ENCODE assay signal across 8 cellular contexts in genomic region chr9:128160603-128160987, GRCh38. TPM values are rescaled to one million over a fixed set of nuclear protein-coding genes. Genes with fewer than 3 reads are reported as not detected.
A peak's percentile ranks its signal among the peaks of the same experiment; 100 is the strongest.
DNase-seq lines count a peak whose midpoint lies in the region; ATAC-seq and TF ChIP-seq lines count a peak whose summit lies in the region.

No MANE protein-coding gene starts in this region.

- H3K4me3 ChIP-seq in Caco-2 (ENCODE audit: low read depth, low read length) (peak overlapping the region; percentile 58), RWPE2 (ENCODE audit: severe bottlenecking) (peak overlapping the region; percentile 89)

- DNase-seq in Caco-2 (peak in 1 of 2 experiments; percentile 27), H9 (no peak), RWPE2 (ENCODE audit: low spot score) (peak; percentile 54), iPS-NIHi11 (ENCODE audit: low spot score) (peak; percentile 56), C1 segment of cervical spinal cord (lab: John Stamatoyannopoulos, UW) (no peak), NCI-H187 treated with DMSO at 0.1 percent for 48 hours (lab: John Stamatoyannopoulos, UW) (no peak)
- DNase-seq in stimulated activated CD4-positive, alpha-beta T cell treated with anti-CD3 and anti-CD28 coated beads, Interleukin-1b, Interleukin-23, amount 100 ng/mL, for 4 hours (ENCODE audit: low read depth in 2 of 2), result peak; percentile 47 to 54

- no CpG with 5 or more reads among the region's 23 CpGs for WGBS in H9 (ENCODE audit: extremely low coverage, insufficient read length, low lambda C conversion rate)

- no peak overlapping the region for H4K91ac ChIP-seq in H9 (ENCODE audit: insufficient read length, low read depth, low read length)

- H3K56ac ChIP-seq in H9 (ENCODE audit: insufficient read length, low read depth, low read length), result no peak overlapping the region

- H3K14ac ChIP-seq in H9 (ENCODE audit: insufficient read depth, low read length), result peak overlapping the region; percentile 93

- BruUV-seq in Caco-2 (replicated peaks; lab: Mats Ljungman, UMichigan), result no TSS peak

- no peaks in the 10 kb centered on the region for H3K79me1 ChIP-seq in H9 (ENCODE audit: insufficient read depth, low read depth, low read length, poor library complexity, severe bottlenecking)

- H4K8ac ChIP-seq in H9 (replicated peaks; ENCODE audit: insufficient read length, low read depth, low read length), result no peak overlapping the region

- TF ChIP-seq CTCF in Caco-2 (IDR thresholded peaks at IDR 0.05; ENCODE audit: insufficient read depth in 1 of 2, low read depth in 1 of 2, low read length in 1 of 2, severe bottlenecking in 1 of 2, unreplicated experiment in 1 of 2) (no peak), H9 (conservative IDR thresholded peaks at IDR 0.05) (no peak), RWPE2 (IDR thresholded peaks at IDR 0.05; ENCODE audit: poor library complexity, severe bottlenecking) (no peak)

- no peak overlapping the region for H2BK20ac ChIP-seq in H9 (ENCODE audit: low read depth, low read length, poor library complexity, severe bottlenecking)

- H3K27me3 ChIP-seq in Caco-2 (replicated peaks; ENCODE audit: control insufficient read depth, insufficient read depth, low read length) (no peaks in the 10 kb centered on the region), H9 (ENCODE audit: insufficient read depth, low read length) (no peaks in the 10 kb centered on the region), RWPE2 (ENCODE audit: insufficient read depth, poor library complexity, severe bottlenecking) (no peaks in the 10 kb centered on the region)

- H2BK15ac ChIP-seq in H9 (ENCODE audit: low read depth, low read length), result no peak overlapping the region

- ATAC-seq in RWPE2 (ENCODE audit: low read depth), result no peak

- CTCF ChIA-PET in Caco-2 (lab: Charles Lee), result interaction anchor here (0.5 to 1.1 kb wide), 9 partner anchors 10 to 398 kb away, joined by 3 to 4 read pairs (median 3); no protein-coding TSS in a partner anchor

- peaks cover 7% of the 10 kb centered on the region for H3K23me2 ChIP-seq in H9 (ENCODE audit: insufficient read length, low read depth, low read length, poor library complexity, severe bottlenecking)

- peaks cover 8% of the 10 kb centered on the region; the same call in 1 of the 2 replicates for H3K4me1 ChIP-seq in Caco-2
- no peaks in the 10 kb centered on the region; the same call in 1 of the 2 replicates for H3K4me1 ChIP-seq in H9 (ENCODE audit: insufficient read depth, low read length)
- H3K4me1 ChIP-seq in RWPE2 (ENCODE audit: insufficient read depth, poor library complexity, severe bottlenecking), result no peaks in the 10 kb centered on the region

- no peaks in the 10 kb centered on the region for H3K79me2 ChIP-seq in H9 (ENCODE audit: insufficient read depth, low read length)

- peaks cover 28% of the 10 kb centered on the region for H3K36me3 Mint-ChIP-seq in Caco-2 (ENCODE audit: insufficient read depth, unreplicated experiment)
- peaks cover 5 to 30% (median 12%) of the 10 kb centered on the region in 3 experiments; a peak in 5 of 7 replicates for H3K36me3 Mint-ChIP-seq in H9 (ENCODE audit: insufficient read depth in 1 of 3, low read depth in 3 of 3)

- H3K9me3 ChIP-seq in Caco-2 (no peaks in the 10 kb centered on the region), H9 (ENCODE audit: control insufficient read depth, low read depth, low read length) (no peaks in the 10 kb centered on the region), RWPE2 (ENCODE audit: severe bottlenecking) (no peaks in the 10 kb centered on the region)

- H2AK5ac ChIP-seq in H9 (ENCODE audit: insufficient read length, low read length), result no peak overlapping the region

- H3K4me1 Mint-ChIP-seq in Caco-2 (ENCODE audit: low read depth, unreplicated experiment) (no peaks in the 10 kb centered on the region), H9 (peaks cover 6 to 8% of the 10 kb centered on the region in 2 experiments)

- H3K18ac ChIP-seq in H9 (ENCODE audit: insufficient read length, low read depth, low read length), result peak overlapping the region; percentile 83

- no peaks in the 10 kb centered on the region for H3K36me3 ChIP-seq in Caco-2 (ENCODE audit: control insufficient read depth, insufficient read depth, low read length)
- H3K36me3 ChIP-seq in RWPE2 (ENCODE audit: low read depth), result peaks cover 22% of the 10 kb centered on the region

- H4K20me1 ChIP-seq in H9 (ENCODE audit: control insufficient read depth, insufficient read depth, insufficient read length), result no peaks in the 10 kb centered on the region

- peak overlapping the region; percentile 69 for H3K4me2 ChIP-seq in H9 (ENCODE audit: insufficient read depth, insufficient read length, low read length)

- no peak overlapping the region for H3K4ac ChIP-seq in H9 (ENCODE audit: low read depth, low read length)

- no peak overlapping the region for H2AFZ ChIP-seq in H9 (ENCODE audit: low read length)

- H4K5ac ChIP-seq in H9 (ENCODE audit: insufficient read length, low read depth, low read length), result no peak overlapping the region

- H3K27ac ChIP-seq in H9 (ENCODE audit: insufficient read length, low read depth, low read length) (no peak overlapping the region), RWPE2 (ENCODE audit: poor library complexity, severe bottlenecking) (peak overlapping the region; percentile 26), angular gyrus (ENCODE audit: low read depth, low read length) (peak overlapping the region; percentile 55)

- no peak overlapping the region for H3K23ac ChIP-seq in H9 (ENCODE audit: insufficient read length, low read depth, low read length)

- H2BK12ac ChIP-seq in H9 (ENCODE audit: insufficient read length, low read depth, low read length), result no peak overlapping the region

- H2BK5ac ChIP-seq in H9 (ENCODE audit: insufficient read length, low read length), result no peak overlapping the region

- H2BK120ac ChIP-seq in H9 (ENCODE audit: low read depth, low read length, poor library complexity, severe bottlenecking), result no peak overlapping the region

- H3K27ac Mint-ChIP-seq in Caco-2 (ENCODE audit: unreplicated experiment) (no peak overlapping the region), H9 (0 out of 7 replicates have a peak overlapping the region, but pooled peaks of 1 of the 3 experiments have one; percentile 44)

- peak overlapping the region; percentile 81 for H3K4me3 Mint-ChIP-seq in Caco-2 (ENCODE audit: unreplicated experiment)
- H3K4me3 Mint-ChIP-seq in H9, result peak overlapping the region; percentile 76 to 82

- H3K9ac ChIP-seq in H9 (ENCODE audit: extremely low read depth, insufficient read length, low read length), result peak overlapping the region; percentile 82

- intact Hi-C loops in Caco-2 (cut with micrococcal nuclease; ENCODE audit: unreplicated experiment), result loop anchor here (2.0 kb wide), 1 partner anchor 32 kb away; no protein-coding TSS in a partner anchor

- no peaks in the 10 kb centered on the region for H3K9me3 Mint-ChIP-seq in Caco-2 (ENCODE audit: unreplicated experiment)
- H3K9me3 Mint-ChIP-seq in H9, result no peaks in the 10 kb centered on the region

- POLR2A ChIA-PET in Caco-2 (lab: Charles Lee), result interaction anchor here (1.4 to 1.6 kb wide), 2 partner anchors 30 to 32 kb away, joined by 5 read pairs; no protein-coding TSS in a partner anchor

- no peak overlapping the region for H3T11ph ChIP-seq in H9 (ENCODE audit: low read length)

- H3K27me3 Mint-ChIP-seq in Caco-2 (ENCODE audit: insufficient read depth, unreplicated experiment) (no peaks in the 10 kb centered on the region), H9 (ENCODE audit: low read depth) (no peaks in the 10 kb centered on the region)

RNA-seq across cellular contexts. Expression of gene BBLN, which starts 0.5 kb away (rescaled TPM):
- total RNA-seq in Caco-2 (2022), result 34.2 and 36.5 TPM in 2 replicates
- 72.5 and 74.9 TPM in 2 replicates for total RNA-seq in H9 (2021)

RNA-seq across cellular contexts. Expression of gene LCN2, which starts 11.3 kb away (rescaled TPM):
- total RNA-seq in Caco-2 (2022), result not detected in 2 replicates
- total RNA-seq in H9 (2021), result not detected in 2 replicates

RNA-seq across cellular contexts. Expression of gene CIZ1, which starts 30.8 kb away (rescaled TPM):
- 154 and 187 TPM in 2 replicates for total RNA-seq in Caco-2 (2022)
- total RNA-seq in H9 (2021), result 101 and 104 TPM in 2 replicates

RNA-seq across cellular contexts. Expression of gene PTGES2, which starts 33.1 kb away (rescaled TPM):
- total RNA-seq in Caco-2 (2022) (114 and 123 TPM in 2 replicates), H9 (2021) (60.4 and 63.9 TPM in 2 replicates)

RNA-seq across cellular contexts. Expression of gene DNM1, which starts 42.6 kb away (rescaled TPM):
- 3.9 and 5.2 TPM in 2 replicates for total RNA-seq in Caco-2 (2022)
- total RNA-seq in H9 (2021), result 54.3 and 58.0 TPM in 2 replicates

Comparison
In these comparisons a context has a peak if more than half of its experiments do, and no peak if none do; other contexts are left out.
1. DNase-seq: peak in RWPE2 (single experiment), iPS-NIHi11 (single experiment) and stimulated activated CD4-positive, alpha-beta T cell treated with anti-CD3 and anti-CD28 coated beads, Interleukin-1b, Interleukin-23, amount 100 ng/mL, for 4 hours (2 of 2); none in H9 (single experiment), C1 segment of cervical spinal cord (0 of 14) and NCI-H187 treated with DMSO at 0.1 percent for 48 hours (single experiment).